ENCODE assay signal across 8 cellular contexts in genomic region chr14:91872517-91873470, GRCh38. TPM values are rescaled to one million over a fixed set of nuclear protein-coding genes. Genes with fewer than 3 reads are reported as not detected.
DNase-seq lines count a peak whose midpoint lies in the region; ATAC-seq and TF ChIP-seq lines count a peak whose summit lies in the region.

No MANE protein-coding gene starts in this region.

- no peak for TF ChIP-seq CTCF in thyroid gland (IDR thresholded peaks at IDR 0.05)

- H3K27me3 ChIP-seq in thyroid gland, result no peaks in the 10 kb centered on the region

- no peak for TF ChIP-seq POLR2A in thyroid gland (IDR thresholded peaks at IDR 0.05)

- H3K27me3 Mint-ChIP-seq in activated CD8-positive, alpha-beta T cell treated with anti-CD3 and anti-CD28 coated beads, Interleukin-2, amount 10 ng/mL, durations not matched to agents 7 days and 5 days (ENCODE audit: low read depth), result no peaks in the 10 kb centered on the region

- ATAC-seq in HG03565 (IDR thresholded peaks at IDR 0.05; ENCODE audit: unreplicated experiment) (peak; percentile 7), Right ventricle myocardium superior (ENCODE audit: poor library complexity) (peak; percentile 87), GM21528 (IDR thresholded peaks at IDR 0.05; ENCODE audit: low FRiP score, unreplicated experiment) (no peak)
- ATAC-seq in activated CD8-positive, alpha-beta T cell treated with anti-CD3 and anti-CD28 coated beads, Interleukin-2, amount 10 ng/mL, durations not matched to agents 7 days and 5 days, result peak; percentile 1

- CTCF ChIA-PET in activated CD8-positive, alpha-beta T cell treated with anti-CD3 and anti-CD28 coated beads, Interleukin-2, amount 10 ng/mL, durations not matched to agents 7 days and 5 days (lab: Charles Lee), result interaction anchor here (1.0 to 2.8 kb wide), 6 partner anchors 9 to 39 kb away, joined by 3 to 18 read pairs (median 5); no protein-coding TSS in a partner anchor

- H3K27ac ChIP-seq in thyroid gland, result peak overlapping the region in 2 of 3 donors; percentile 35 to 41

- no peak overlapping the region for H3K4me3 ChIP-seq in thyroid gland (replicated peaks in 1 of 3)

- peaks cover 10% of the 10 kb centered on the region for H3K36me3 Mint-ChIP-seq in activated CD8-positive, alpha-beta T cell treated with anti-CD3 and anti-CD28 coated beads, Interleukin-2, amount 10 ng/mL, durations not matched to agents 7 days and 5 days (ENCODE audit: low read depth)

- H3K36me3 ChIP-seq in thyroid gland, result no peaks in the 10 kb centered on the region

- peak overlapping the region; percentile 69 for H3K4me3 Mint-ChIP-seq in activated CD8-positive, alpha-beta T cell treated with anti-CD3 and anti-CD28 coated beads, Interleukin-2, amount 10 ng/mL, durations not matched to agents 7 days and 5 days

- WGBS in thyroid gland, 2 donors, result 78 to 79% methylated on average over 15 of the region's 15 CpGs

- H3K4me1 ChIP-seq in thyroid gland, result peaks cover 15 to 24% of the 10 kb centered on the region in 2 donors

- peak; percentile 15 for DNase-seq in stimulated activated CD8-positive, alpha-beta memory T cell treated with anti-CD3 and anti-CD28 coated beads, Interleukin-15, amount 100 ng/mL, for 1 hour (ENCODE audit: low read depth)
- no peak for DNase-seq in stimulated activated CD8-positive, alpha-beta memory T cell treated with anti-CD3 and anti-CD28 coated beads, Interleukin-4, amount 100 ng/mL, for 48 hours
- peak; percentile 46 for DNase-seq in activated CD8-positive, alpha-beta T cell treated with anti-CD3 and anti-CD28 coated beads, Interleukin-2, amount 10 ng/mL, durations not matched to agents 7 days and 5 days
- peak; percentile 83 for DNase-seq in Right ventricle myocardium superior
- DNase-seq in thyroid gland, result peak; percentile 40
- DNase-seq in NCI-H345 (lab: John Stamatoyannopoulos, UW), result no peak

- POLR2A ChIA-PET in activated CD8-positive, alpha-beta T cell treated with anti-CD3 and anti-CD28 coated beads, Interleukin-2, amount 10 ng/mL, durations not matched to agents 7 days and 5 days (lab: Charles Lee), result interaction anchor here (0.6 to 2.2 kb wide), 8 partner anchors 9 to 167 kb away, joined by 3 to 8 read pairs (median 4); partner anchors contain the start of gene TRIP11

- no peaks in the 10 kb centered on the region for H3K9me3 ChIP-seq in thyroid gland

- peaks cover 99% of the 10 kb centered on the region for H3K4me1 Mint-ChIP-seq in activated CD8-positive, alpha-beta T cell treated with anti-CD3 and anti-CD28 coated beads, Interleukin-2, amount 10 ng/mL, durations not matched to agents 7 days and 5 days (ENCODE audit: low read depth)

- peak overlapping the region; percentile 95 for H3K27ac Mint-ChIP-seq in activated CD8-positive, alpha-beta T cell treated with anti-CD3 and anti-CD28 coated beads, Interleukin-2, amount 10 ng/mL, durations not matched to agents 7 days and 5 days

- intact Hi-C loops in Right ventricle myocardium superior (cut with DNase I) (no loop called here), thyroid gland (cut with DNase I) (no loop called here)

- no peaks in the 10 kb centered on the region for H3K9me3 Mint-ChIP-seq in activated CD8-positive, alpha-beta T cell treated with anti-CD3 and anti-CD28 coated beads, Interleukin-2, amount 10 ng/mL, durations not matched to agents 7 days and 5 days (ENCODE audit: insufficient read depth)

RNA-seq across cellular contexts. Expression of gene TC2N, which starts 5.5 kb away (rescaled TPM):
- 100 to 1,000 TPM; 119 to 120 TPM for total RNA-seq in activated CD8-positive, alpha-beta T cell treated with anti-CD3 and anti-CD28 coated beads, Interleukin-2, amount 10 ng/mL, durations not matched to agents 7 days and 5 days
- 11.1 TPM for total RNA-seq in Right ventricle myocardium superior
- total RNA-seq in thyroid gland, result 100 to 1,000 TPM in 1 of 4 donors, 10 to 100 TPM in 3; 57.5 to 102 (median 78.0) TPM

Comparison
In these comparisons a context has a peak if more than half of its experiments do, and no peak if none do; other contexts are left out.
1. DNase-seq: peak in stimulated activated CD8-positive, alpha-beta memory T cell treated with anti-CD3 and anti-CD28 coated beads, Interleukin-15, amount 100 ng/mL, for 1 hour (single experiment), activated CD8-positive, alpha-beta T cell treated with anti-CD3 and anti-CD28 coated beads, Interleukin-2, amount 10 ng/mL, durations not matched to agents 7 days and 5 days (single experiment), Right ventricle myocardium superior (single experiment) and thyroid gland (2 of 2); none in stimulated activated CD8-positive, alpha-beta memory T cell treated with anti-CD3 and anti-CD28 coated beads, Interleukin-4, amount 100 ng/mL, for 48 hours (single experiment) and NCI-H345 (single experiment).